ENCODE assay signal across 33 cellular contexts in genomic region chr5:99949361-99949760, GRCh38.
"Had no signal": no experiment of that assay in that cellular context is flagged by ENCODE, and none has a peak within 500 bp of the region (broad histone marks: within the 10 kb centered on the region; RNA-seq: fewer than 3 reads in every experiment).

No MANE protein-coding gene starts in this region.

- ATAC-seq: activated CD8-positive, alpha-beta T cell treated with anti-CD3 and anti-CD28 coated beads for 36 hours; activated naive CD4-positive, alpha-beta T cell treated with anti-CD3 and anti-CD28 coated beads, Interleukin-2, amount 50 U/mL, for 72 hours; activated T-helper 17 cell treated with anti-CD3 and anti-CD28 coated beads, Interleukin-2, amount 50 U/mL, for 72 hours had no signal

- H3K4me3 ChIP-seq: adrenal gland, cardiac muscle cell had no signal

- H3K27me3 ChIP-seq: adrenal gland, cardiac muscle cell had no signal

- DNase-seq: activated B cell treated with CpG ODN at 0.5 μM for 24 hours; activated CD4-positive, alpha-beta memory T cell treated with anti-CD3 and anti-CD28 coated beads for 36 hours; activated CD4-positive, alpha-beta T cell treated with anti-CD3 and anti-CD28 coated beads for 4 hours; activated CD4-positive, alpha-beta T cell treated with anti-CD3 and anti-CD28 coated beads, Interleukin-2, amount 10 ng/mL, durations not matched to agents 24 days and 14 days; activated CD4-positive, alpha-beta T cell treated with anti-CD3 and anti-CD28 coated beads, Interleukin-2, amount 50 U/mL, for 1 hour; activated CD4-positive, alpha-beta T cell treated with anti-CD3 and anti-CD28 coated beads, Interleukin-2, amount 50 U/mL, for 4 hours; activated CD4-positive, CD25-positive, alpha-beta regulatory T cell treated with anti-CD3 and anti-CD28 coated beads, Interleukin-2, amount 50 U/mL, for 72 hours; activated CD8-positive, alpha-beta memory T cell treated with anti-CD3 and anti-CD28 coated beads, Interleukin-2, amount 50 U/mL, for 4 hours; activated CD8-positive, alpha-beta T cell treated with anti-CD3 and anti-CD28 coated beads for 36 hours; activated effector memory CD4-positive, alpha-beta T cell treated with anti-CD3 and anti-CD28 coated beads, Interleukin-2, amount 50 U/mL, for 16 hours; activated gamma-delta T cell treated with Interleukin-2 at 50 U/mL for 16 hours; activated naive CD4-positive, alpha-beta T cell; activated naive CD4-positive, alpha-beta T cell treated with anti-CD3 and anti-CD28 coated beads for 36 hours; activated naive CD4-positive, alpha-beta T cell treated with anti-CD3 and anti-CD28 coated beads, Interleukin-2, amount 50 U/mL, for 16 hours; activated naive CD8-positive, alpha-beta T cell treated with anti-CD3 and anti-CD28 coated beads for 36 hours; activated T-cell treated with anti-CD3 and anti-CD28 coated beads for 4 hours; activated T-cell treated with anti-CD3 and anti-CD28 coated beads, Interleukin-2, amount 50 U/mL, for 1 hour; activated T-cell treated with anti-CD3 and anti-CD28 coated beads, Interleukin-2, amount 50 U/mL, for 4 hours; activated T-cell treated with anti-CD3 and anti-CD28 coated beads, Interleukin-2, amount 50 U/mL, for 72 hours; adrenal gland; amniotic stem cell; aorta; caudate nucleus; T-helper 1 cell; T-helper 2 cell; T-helper 9 cell had no signal

- H3K4me1 ChIP-seq: adrenal gland had no signal

- H3K27ac ChIP-seq: adrenal gland, cardiac muscle cell, VCaP had no signal

- FAIRE-seq: astrocyte, bronchial epithelial cell, TTC549 had no signal

- H3K36me3 ChIP-seq: adrenal gland, cardiac muscle cell had no signal
